Comparison of ENCODE assay signal across 20 cellular contexts in genomic region chr19:44893704-44894103, GRCh38. TPM values are rescaled to one million over a fixed set of nuclear protein-coding genes. Genes with fewer than 3 reads are reported as not detected.
DNase-seq lines count a peak whose midpoint lies in the region; ATAC-seq and TF ChIP-seq lines count a peak whose summit lies in the region.
"Had no signal": no experiment of that assay in that cellular context is flagged by ENCODE, and none has a peak within 500 bp of the region (broad histone marks: within the 10 kb centered on the region; RNA-seq: fewer than 3 reads in every experiment).

No MANE protein-coding gene starts in this region.

- H2AFZ ChIP-seq in IMR-90 (replicated peaks; ENCODE audit: low read length, poor library complexity) = no peak overlapping the region
- H2AFZ ChIP-seq: GM23338 had no signal

- DNase-seq in activated naive CD8-positive, alpha-beta T cell treated with anti-CD3 and anti-CD28 coated beads, Interleukin-2, amount 50 U/mL, for 24 hours = no peak
- DNase-seq in IMR-90 (no peak), mucosa of gallbladder (ENCODE audit: low spot score) (no peak)
- DNase-seq: Calu3; CD4-positive, alpha-beta memory T cell; DMS53; HCEC 1CT; NCI-H1105; NCI-H2081; NCI-H2171 treated with DMSO at 0.1 percent for 48 hours; NCI-H446 treated with DMSO at 0.1 percent for 48 hours; NCI-H69; Peyer's patch; Right ventricle myocardium superior had no signal

- H3K4me2 ChIP-seq in IMR-90 (ENCODE audit: low read depth, low read length) = no peak overlapping the region
- H3K4me2 ChIP-seq: GM23338 had no signal

- no peak for TF ChIP-seq RAD21 in IMR-90 (IDR thresholded peaks at IDR 0.05; ENCODE audit: low read length)

- peak overlapping the region; percentile 30 for H3K4me3 Mint-ChIP-seq in activated naive CD8-positive, alpha-beta T cell
- H3K4me3 Mint-ChIP-seq in activated naive CD8-positive, alpha-beta T cell treated with anti-CD3 and anti-CD28 coated beads, Interleukin-2, amount 50 U/mL, for 24 hours = no peak overlapping the region
- H3K4me3 Mint-ChIP-seq in nephron = peak overlapping the region in 2 of 3 experiments; percentile 11 to 94

- POLR2A ChIA-PET in IMR-90 (lab: Charles Lee; ENCODE audit: unreplicated experiment) = no interaction called here

- no peak overlapping the region for H3K27ac Mint-ChIP-seq in activated naive CD8-positive, alpha-beta T cell
- H3K27ac Mint-ChIP-seq in activated naive CD8-positive, alpha-beta T cell treated with anti-CD3 and anti-CD28 coated beads, Interleukin-2, amount 50 U/mL, for 24 hours = no peak overlapping the region
- H3K27ac Mint-ChIP-seq in nephron = no peak overlapping the region

- ATAC-seq in activated naive CD8-positive, alpha-beta T cell treated with anti-CD3 and anti-CD28 coated beads, Interleukin-2, amount 50 U/mL, for 24 hours = no peak
- ATAC-seq in IMR-90 (ENCODE audit: low read depth) = no peak
- ATAC-seq: A549, GM23338 had no signal

- H2AK9ac ChIP-seq in IMR-90 (replicated peaks; ENCODE audit: low read depth, low read length, poor library complexity) = peak overlapping the region; percentile 19

- H3K18ac ChIP-seq in IMR-90 (ENCODE audit: low read depth, low read length) = no peak overlapping the region

- TF ChIP-seq CTCF in IMR-90 (conservative IDR thresholded peaks at IDR 0.05; ENCODE audit: low read depth, low read length) = no peak
- TF ChIP-seq CTCF in nephron (IDR thresholded peaks at IDR 0.05; ENCODE audit: unreplicated experiment in 3 of 3) = no peak

- CTCF ChIA-PET in IMR-90 (lab: Yijun Ruan, JAX) = no interaction called here

- H3K27ac ChIP-seq in IMR-90 (ENCODE audit: insufficient read depth, low read length) = no peak overlapping the region
- H3K27ac ChIP-seq: A549, Peyer's patch had no signal

- no peak overlapping the region for H2BK20ac ChIP-seq in IMR-90 (ENCODE audit: low read depth, low read length)

- H3K4ac ChIP-seq in IMR-90 (ENCODE audit: low read depth, low read length) = no peak overlapping the region

- no peak overlapping the region for H4K8ac ChIP-seq in IMR-90 (ENCODE audit: low read depth in 2 of 2, low read length in 2 of 2)

- H3K9ac ChIP-seq in IMR-90 (ENCODE audit: low read depth, low read length) = no peak overlapping the region

- peaks cover 20 to 43% of the 10 kb centered on the region in 2 experiments for H3K79me1 ChIP-seq in IMR-90 (ENCODE audit: low read depth in 1 of 2, low read length in 2 of 2)

- H3K36me3 ChIP-seq in IMR-90 (ENCODE audit: control insufficient read depth, insufficient read depth, low read length) = peaks cover 41% of the 10 kb centered on the region

- H4K91ac ChIP-seq in IMR-90 (ENCODE audit: insufficient read depth, low read depth, low read length) = no peak overlapping the region

- no peaks in the 10 kb centered on the region for H3K9me3 ChIP-seq in IMR-90 (ENCODE audit: control insufficient read depth, insufficient read depth, low read length)
- H3K9me3 ChIP-seq: A549, Peyer's patch had no signal

- no peak overlapping the region for H3K56ac ChIP-seq in IMR-90 (ENCODE audit: extremely low read depth, insufficient read depth, low read length)

- H2BK120ac ChIP-seq in IMR-90 (ENCODE audit: low read depth, low read length) = no peak overlapping the region

- H3K4me3 ChIP-seq in IMR-90 (ENCODE audit: insufficient read depth, low read depth, low read length) = no peak overlapping the region
- H3K4me3 ChIP-seq: A549, GM23338, Peyer's patch had no signal

- H4K20me1 ChIP-seq in IMR-90 (ENCODE audit: insufficient read depth, low read length) = peaks cover 10% of the 10 kb centered on the region

- no peaks in the 10 kb centered on the region for H3K9me3 Mint-ChIP-seq in activated naive CD8-positive, alpha-beta T cell (ENCODE audit: low read depth)
- peaks cover 4% of the 10 kb centered on the region for H3K9me3 Mint-ChIP-seq in activated naive CD8-positive, alpha-beta T cell treated with anti-CD3 and anti-CD28 coated beads, Interleukin-2, amount 50 U/mL, for 24 hours
- H3K9me3 Mint-ChIP-seq in nephron = no peaks in the 10 kb centered on the region

- H3K36me3 Mint-ChIP-seq in activated naive CD8-positive, alpha-beta T cell = peaks cover 5% of the 10 kb centered on the region
- H3K36me3 Mint-ChIP-seq in activated naive CD8-positive, alpha-beta T cell treated with anti-CD3 and anti-CD28 coated beads, Interleukin-2, amount 50 U/mL, for 24 hours (ENCODE audit: low read depth) = peaks cover 56% of the 10 kb centered on the region
- H3K36me3 Mint-ChIP-seq in nephron (ENCODE audit: low read depth) = peaks cover 59% of the 10 kb centered on the region

- no peak overlapping the region for H3K14ac ChIP-seq in IMR-90 (replicated peaks; ENCODE audit: low read depth, low read length)

- no peak overlapping the region for H2AK5ac ChIP-seq in IMR-90 (ENCODE audit: low read depth, low read length)

- dilution Hi-C loops in IMR-90 (cut with HindIII; ENCODE audit: low sequenced_read_pairs, unreplicated experiment) = no loop called here

- BruUV-seq in IMR-90 (replicated peaks; lab: Mats Ljungman, UMichigan) = no TSS peak

- WGBS in IMR-90 (ENCODE audit: extremely low coverage in 2 of 2, insufficient read length in 1 of 2), 2 experiments = 94% methylated on average over 6 of the region's 16 CpGs; no CpG with 5 or more reads in 1 of the 2 experiments

- peaks cover 7% of the 10 kb centered on the region for H3K9me1 ChIP-seq in IMR-90 (ENCODE audit: insufficient read depth, low read length)

- in situ Hi-C loops in IMR-90 (cut with MboI; ENCODE audit: low sequenced_read_pairs) = no loop called here

- peaks cover 34% of the 10 kb centered on the region for H3K4me1 Mint-ChIP-seq in activated naive CD8-positive, alpha-beta T cell (ENCODE audit: low read depth)
- peaks cover 34% of the 10 kb centered on the region for H3K4me1 Mint-ChIP-seq in activated naive CD8-positive, alpha-beta T cell treated with anti-CD3 and anti-CD28 coated beads, Interleukin-2, amount 50 U/mL, for 24 hours
- H3K4me1 Mint-ChIP-seq in nephron = peaks cover 20% of the 10 kb centered on the region

- peaks cover 4% of the 10 kb centered on the region for H3K4me1 ChIP-seq in IMR-90 (ENCODE audit: control insufficient read depth, insufficient read depth, low read length)

- no peak overlapping the region for H2BK15ac ChIP-seq in IMR-90 (ENCODE audit: low read depth, low read length)

- no peaks in the 10 kb centered on the region for H3K27me3 Mint-ChIP-seq in activated naive CD8-positive, alpha-beta T cell
- peaks cover 4% of the 10 kb centered on the region for H3K27me3 Mint-ChIP-seq in activated naive CD8-positive, alpha-beta T cell treated with anti-CD3 and anti-CD28 coated beads, Interleukin-2, amount 50 U/mL, for 24 hours
- no peaks in the 10 kb centered on the region for H3K27me3 Mint-ChIP-seq in nephron (ENCODE audit: low read depth)
- H3K27me3 Mint-ChIP-seq: CD4-positive, alpha-beta memory T cell had no signal

- intact Hi-C loops in IMR-90 (cut with micrococcal nuclease) = no loop called here

- no peak overlapping the region for H3K23ac ChIP-seq in IMR-90 (ENCODE audit: low read depth, low read length)

- no peaks in the 10 kb centered on the region for H3K27me3 ChIP-seq in IMR-90 (ENCODE audit: control insufficient read depth, insufficient read depth, low read length)
- H3K27me3 ChIP-seq: Peyer's patch had no signal

- TF ChIP-seq POLR2A in IMR-90 (IDR thresholded peaks at IDR 0.05; ENCODE audit: low read depth, low read length) = no peak

- no peak overlapping the region for H4K5ac ChIP-seq in IMR-90 (ENCODE audit: low read depth, low read length)

- no peak overlapping the region for H2BK5ac ChIP-seq in IMR-90 (ENCODE audit: low read depth, low read length, poor library complexity, severe bottlenecking)

TF ChIP-seq in IMR-90, 13 proteins besides CTCF, POLR2A, EP300 and RAD21 (continues in another document):
- TF ChIP-seq CEBPB (IDR thresholded peaks at IDR 0.05; ENCODE audit: low read depth, low read length) (no peak), MAFK (IDR thresholded peaks at IDR 0.05; ENCODE audit: low read depth, low read length) (no peak), MAZ (IDR thresholded peaks at IDR 0.05; ENCODE audit: borderline replicate concordance, low read depth, low read length) (no peak), USF2 (IDR thresholded peaks at IDR 0.05; ENCODE audit: low read depth, low read length) (no peak), RCOR1 (IDR thresholded peaks at IDR 0.05; ENCODE audit: insufficient replicate concordance, low read length) (no peak), RFX5 (IDR thresholded peaks at IDR 0.05; ENCODE audit: low read depth, low read length) (no peak), MXI1 (IDR thresholded peaks at IDR 0.05; ENCODE audit: borderline replicate concordance, low read depth, low read length) (no peak)

RNA-seq across cellular contexts. Expression of gene TOMM40, which starts 2.6 kb away (rescaled TPM):
- 51.4 and 54.8 TPM in 2 replicates for total RNA-seq in IMR-90 (2012; rRNA removed)
- polyA plus RNA-seq in IMR-90 (2012; rRNA removed) = 62.6 and 71.9 TPM in 2 replicates
- polyA plus RNA-seq in IMR-90 (2012; cell fraction: cytosol; rRNA removed) = 33.4 and 81.9 TPM in 2 replicates
- polyA plus RNA-seq in IMR-90 (2012; cell fraction: nucleus; rRNA removed; ENCODE audit: low replicate concordance) = 31.9 and 65.2 TPM in 2 replicates
- 35.0 TPM for total RNA-seq in mucosa of gallbladder

RNA-seq across cellular contexts. Expression of gene APOE, which starts 11.9 kb away (rescaled TPM):
- total RNA-seq in IMR-90 (2012; rRNA removed) = 0.18 TPM in 1 of 2 replicates, not detected in the other
- polyA plus RNA-seq in IMR-90 (2012; rRNA removed) = 2.0 and 2.5 TPM in 2 replicates
- 5.1 and 12.1 TPM in 2 replicates for polyA plus RNA-seq in IMR-90 (2012; cell fraction: cytosol; rRNA removed)
- polyA plus RNA-seq in IMR-90 (2012; cell fraction: nucleus; rRNA removed; ENCODE audit: low replicate concordance) = 6.2 and 7.9 TPM in 2 replicates
- total RNA-seq in mucosa of gallbladder = 435 TPM
- polyA plus RNA-seq: CD4-positive, alpha-beta memory T cell had no signal

RNA-seq across cellular contexts. Expression of gene APOC1, which starts 20.7 kb away (rescaled TPM):
- not detected in 2 replicates for total RNA-seq in IMR-90 (2012; rRNA removed)
- 1.1 and 1.4 TPM in 2 replicates for polyA plus RNA-seq in IMR-90 (2012; rRNA removed)
- 1.8 and 2.4 TPM in 2 replicates for polyA plus RNA-seq in IMR-90 (2012; cell fraction: cytosol; rRNA removed)
- 0.34 TPM in 1 of 2 replicates, not detected in the other for polyA plus RNA-seq in IMR-90 (2012; cell fraction: nucleus; rRNA removed; ENCODE audit: low replicate concordance)
- total RNA-seq in mucosa of gallbladder = 103 TPM
- polyA plus RNA-seq: CD4-positive, alpha-beta memory T cell had no signal

RNA-seq across cellular contexts. Expression of gene NECTIN2, which starts 47.6 kb away (rescaled TPM):
- 77.8 and 78.0 TPM in 2 replicates for total RNA-seq in IMR-90 (2012; rRNA removed)
- 169 and 170 TPM in 2 replicates for polyA plus RNA-seq in IMR-90 (2012; rRNA removed)
- 191 and 192 TPM in 2 replicates for polyA plus RNA-seq in IMR-90 (2012; cell fraction: cytosol; rRNA removed)
- 109 and 133 TPM in 2 replicates for polyA plus RNA-seq in IMR-90 (2012; cell fraction: nucleus; rRNA removed; ENCODE audit: low replicate concordance)
- total RNA-seq in mucosa of gallbladder = 331 TPM

RNA-seq across cellular contexts. Expression of gene APOC4, which starts 48.3 kb away (rescaled TPM):
- total RNA-seq in IMR-90 (2012; rRNA removed) = not detected in 2 replicates
- polyA plus RNA-seq in IMR-90 (2012; rRNA removed) = not detected in 2 replicates
- not detected in 2 replicates for polyA plus RNA-seq in IMR-90 (2012; cell fraction: cytosol; rRNA removed)
- polyA plus RNA-seq in IMR-90 (2012; cell fraction: nucleus; rRNA removed; ENCODE audit: low replicate concordance) = not detected in 2 replicates
- total RNA-seq in mucosa of gallbladder = not detected
- total RNA-seq: Calu3; CD4-positive, alpha-beta memory T cell; GM23338; LHCN-M2; Peyer's patch; Right ventricle myocardium superior had no signal
- polyA plus RNA-seq: A549; BJ; CD4-positive, alpha-beta memory T cell; GM23338 had no signal

Comparison
In these comparisons a context has a peak if more than half of its experiments do, and no peak if none do; other contexts are left out.
1. RNA of gene APOE, which starts 11.9 kb away (total RNA-seq): 435 TPM in mucosa of gallbladder (single experiment); 0.18 TPM in IMR-90; every median in the first group is over 100 times any median in the second.
2. RNA of gene APOC1, which starts 20.7 kb away (total RNA-seq): 103 TPM in mucosa of gallbladder (single experiment); not detected in IMR-90; every median in the first group is over 10 times any median in the second.